Comparison of ENCODE assay signal across 8 cellular contexts in genomic region chr17:64306850-64307463, GRCh38. TPM values are rescaled to one million over a fixed set of nuclear protein-coding genes. Genes with fewer than 3 reads are reported as not detected.
DNase-seq lines count a peak whose midpoint lies in the region; ATAC-seq and TF ChIP-seq lines count a peak whose summit lies in the region.

No MANE protein-coding gene starts in this region.

- ATAC-seq in right cardiac atrium (peak; percentile 38 to 57), GM19397 (IDR thresholded peaks at IDR 0.05; ENCODE audit: unreplicated experiment) (no peak), HG03025 (IDR thresholded peaks at IDR 0.05; ENCODE audit: low FRiP score, unreplicated experiment) (no peak)

- no peaks in the 10 kb centered on the region for H3K9me3 ChIP-seq in right cardiac atrium (ENCODE audit: control insufficient read depth, low read length)

- H3K36me3 Mint-ChIP-seq in activated naive CD8-positive, alpha-beta T cell treated with anti-CD3 and anti-CD28 coated beads for 36 hours: no peaks in the 10 kb centered on the region

- TF ChIP-seq CTCF in LNCaP clone FGC (IDR thresholded peaks at IDR 0.05; ENCODE audit: control insufficient read depth, extremely low read depth, insufficient read depth): peak; percentile 78

- no peaks in the 10 kb centered on the region for H3K4me1 ChIP-seq in right cardiac atrium (ENCODE audit: control insufficient read depth, insufficient read depth, low read length)

- WGBS in right cardiac atrium: 43% methylated on average over 11 of the region's 11 CpGs

- intact Hi-C loops in right cardiac atrium (cut with DNase I): loop anchor here in 3 of 4 donors (5.0 kb wide), 1 partner anchor 110 kb away; no protein-coding TSS in a partner anchor

- H3K27ac Mint-ChIP-seq in activated naive CD8-positive, alpha-beta T cell treated with anti-CD3 and anti-CD28 coated beads for 36 hours: no peak overlapping the region

- H3K4me3 Mint-ChIP-seq in activated naive CD8-positive, alpha-beta T cell treated with anti-CD3 and anti-CD28 coated beads for 36 hours: no peak overlapping the region

- no peak overlapping the region for H3K4me3 ChIP-seq in LNCaP clone FGC (ENCODE audit: low read depth, low read length)
- H3K4me3 ChIP-seq in right cardiac atrium (ENCODE audit: low read length): no peak overlapping the region
- no peak overlapping the region for H3K4me3 ChIP-seq in skeletal muscle cell (ENCODE audit: low read depth, low read length)

- H3K27me3 ChIP-seq in right cardiac atrium (ENCODE audit: control insufficient read depth, insufficient read depth): no peaks in the 10 kb centered on the region

- H3K4me1 Mint-ChIP-seq in activated naive CD8-positive, alpha-beta T cell treated with anti-CD3 and anti-CD28 coated beads for 36 hours: peaks cover 2% of the 10 kb centered on the region

- DNase-seq in EL (peak; percentile 67), LNCaP clone FGC (ENCODE audit: low read depth) (no peak), SKM-1 treated with dmso at 0.1 percent for 144 hours (lab: John Stamatoyannopoulos, UW; ENCODE audit: unreplicated experiment) (peak; percentile 32), right cardiac atrium (peak; percentile 71 to 88 (median 80)), skeletal muscle cell (ENCODE audit: low read depth) (peak; percentile 19)
- DNase-seq in activated naive CD8-positive, alpha-beta T cell treated with anti-CD3 and anti-CD28 coated beads for 36 hours: peak; percentile 61

- H3K9me3 Mint-ChIP-seq in activated naive CD8-positive, alpha-beta T cell treated with anti-CD3 and anti-CD28 coated beads for 36 hours: no peaks in the 10 kb centered on the region

- no peaks in the 10 kb centered on the region for H3K27me3 Mint-ChIP-seq in activated naive CD8-positive, alpha-beta T cell treated with anti-CD3 and anti-CD28 coated beads for 36 hours

- H3K27ac ChIP-seq in right cardiac atrium (ENCODE audit: low read length): no peak overlapping the region

RNA-seq across cellular contexts. Expression of gene TEX2, which starts 43.9 kb away (rescaled TPM):
- 10 to 100 TPM; 18.5 to 19.8 TPM for total RNA-seq in activated naive CD8-positive, alpha-beta T cell treated with anti-CD3 and anti-CD28 coated beads for 36 hours
- total RNA-seq in right cardiac atrium: 10 to 100 TPM; 42.6 to 56.8 (median 46.6) TPM
- polyA plus RNA-seq in right cardiac atrium: 21.4 TPM

Comparison
In these comparisons a context has a peak if more than half of its experiments do, and no peak if none do; other contexts are left out.
1. ATAC-seq: peak in right cardiac atrium (2 of 2); none in GM19397 (single experiment) and HG03025 (single experiment).